Comparison of ENCODE assay signal across 1 cellular context in the genomic region with DNA sequence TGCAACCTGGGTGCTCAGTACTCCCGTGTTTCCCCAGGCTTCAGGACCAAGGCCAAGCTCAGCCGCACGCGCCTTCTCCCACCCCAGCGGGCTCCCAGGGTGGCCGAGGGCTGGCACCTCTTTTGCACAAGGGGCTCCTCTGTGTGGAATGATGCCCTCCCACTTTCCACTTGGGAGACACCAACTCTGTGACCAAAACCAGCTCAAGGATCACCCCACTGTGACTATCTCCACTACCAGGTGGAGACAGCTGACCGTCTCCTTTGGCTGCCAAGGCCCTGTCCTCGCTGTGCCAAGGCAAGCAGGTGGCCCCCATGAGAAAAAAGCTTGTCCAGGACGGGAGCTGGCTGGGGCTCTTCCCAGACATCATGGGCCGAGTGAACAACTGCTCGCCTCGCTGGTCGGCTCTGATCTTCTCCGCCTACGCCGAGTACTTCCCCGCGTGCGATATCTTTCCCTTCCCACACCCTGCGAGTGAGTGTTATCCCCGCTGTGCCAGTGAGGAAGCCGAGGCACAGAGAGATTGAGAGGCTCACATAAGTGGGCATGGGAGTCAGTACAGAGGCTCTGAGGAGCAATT.
TF ChIP-seq lines count a peak whose summit lies in the region.

No MANE protein-coding gene starts in this region.

TF ChIP-seq in WTC11, 78 proteins besides CTCF, POLR2A, EP300 and RAD21 (continued from another document):
- TF ChIP-seq, protein P1, sequence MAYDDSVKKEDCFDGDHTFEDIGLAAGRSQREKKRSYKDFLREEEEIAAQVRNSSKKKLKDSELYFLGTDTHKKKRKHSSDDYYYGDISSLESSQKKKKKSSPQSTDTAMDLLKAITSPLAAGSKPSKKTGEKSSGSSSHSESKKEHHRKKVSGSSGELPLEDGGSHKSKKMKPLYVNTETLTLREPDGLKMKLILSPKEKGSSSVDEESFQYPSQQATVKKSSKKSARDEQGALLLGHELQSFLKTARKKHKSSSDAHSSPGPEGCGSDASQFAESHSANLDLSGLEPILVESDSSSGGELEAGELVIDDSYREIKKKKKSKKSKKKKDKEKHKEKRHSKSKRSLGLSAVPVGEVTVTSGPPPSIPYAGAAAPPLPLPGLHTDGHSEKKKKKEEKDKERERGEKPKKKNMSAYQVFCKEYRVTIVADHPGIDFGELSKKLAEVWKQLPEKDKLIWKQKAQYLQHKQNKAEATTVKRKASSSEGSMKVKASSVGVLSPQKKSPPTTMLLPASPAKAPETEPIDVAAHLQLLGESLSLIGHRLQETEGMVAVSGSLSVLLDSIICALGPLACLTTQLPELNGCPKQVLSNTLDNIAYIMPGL (CRISPR knock-in tag; IDR thresholded peaks at IDR 0.05), result no peak
- no peak for TF ChIP-seq ZNF219 (CRISPR knock-in tag; IDR thresholded peaks at IDR 0.05; ENCODE audit: borderline replicate concordance)
- TF ChIP-seq ZNF671 (CRISPR knock-in tag; IDR thresholded peaks at IDR 0.05), result no peak
- TF ChIP-seq NFYB (CRISPR knock-in tag; conservative IDR thresholded peaks at IDR 0.05; ENCODE audit: low read depth), result no peak
